Comparison of ENCODE assay signal across 1 cellular context in the genomic region with DNA sequence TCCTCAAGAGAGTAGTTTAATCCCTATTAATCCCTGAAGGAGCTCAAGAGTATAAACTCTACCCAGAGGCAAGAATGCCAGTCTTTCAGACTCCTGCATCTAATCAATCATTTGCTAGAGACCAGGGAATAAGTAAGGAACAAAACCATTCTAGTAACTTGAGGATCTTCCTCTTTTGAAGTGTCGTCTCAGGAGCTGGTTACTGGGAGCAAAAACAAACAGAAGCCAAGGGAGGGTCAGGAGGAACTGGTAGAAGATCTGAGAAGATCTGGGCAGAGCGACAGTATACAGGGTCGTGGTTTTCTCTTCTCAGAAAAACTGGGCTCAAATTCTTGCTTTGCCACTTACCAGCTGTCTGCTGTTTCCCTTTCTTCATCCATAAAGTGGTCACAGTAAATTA.
TF ChIP-seq lines count a peak whose summit lies in the region.

No MANE protein-coding gene starts in this region.

TF ChIP-seq in H1, 55 proteins besides CTCF, POLR2A, EP300 and RAD21:
- TF ChIP-seq RBBP5 (IDR thresholded peaks at IDR 0.05; ENCODE audit: borderline replicate concordance, low read depth, low read length) (no peak), POLR2AphosphoS5 (IDR thresholded peaks at IDR 0.05; ENCODE audit: low read depth, low read length) (no peak), ZNF274 (IDR thresholded peaks at IDR 0.05; ENCODE audit: borderline replicate concordance, extremely low read depth, low read length) (no peak), POU5F1 (IDR thresholded peaks at IDR 0.05; ENCODE audit: low read depth, low read length) (no peak), JUN (IDR thresholded peaks at IDR 0.05; ENCODE audit: low read depth, low read length) (no peak), TEAD4 (IDR thresholded peaks at IDR 0.05; ENCODE audit: low read depth, low read length) (no peak)
- TF ChIP-seq, protein P1, sequence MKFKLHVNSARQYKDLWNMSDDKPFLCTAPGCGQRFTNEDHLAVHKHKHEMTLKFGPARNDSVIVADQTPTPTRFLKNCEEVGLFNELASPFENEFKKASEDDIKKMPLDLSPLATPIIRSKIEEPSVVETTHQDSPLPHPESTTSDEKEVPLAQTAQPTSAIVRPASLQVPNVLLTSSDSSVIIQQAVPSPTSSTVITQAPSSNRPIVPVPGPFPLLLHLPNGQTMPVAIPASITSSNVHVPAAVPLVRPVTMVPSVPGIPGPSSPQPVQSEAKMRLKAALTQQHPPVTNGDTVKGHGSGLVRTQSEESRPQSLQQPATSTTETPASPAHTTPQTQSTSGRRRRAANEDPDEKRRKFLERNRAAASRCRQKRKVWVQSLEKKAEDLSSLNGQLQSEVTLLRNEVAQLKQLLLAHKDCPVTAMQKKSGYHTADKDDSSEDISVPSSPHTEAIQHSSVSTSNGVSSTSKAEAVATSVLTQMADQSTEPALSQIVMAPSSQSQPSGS (IDR thresholded peaks at IDR 0.05; ENCODE audit: low read length) = no peak
